ENCODE assay signal across 11 cellular contexts in the genomic region with DNA sequence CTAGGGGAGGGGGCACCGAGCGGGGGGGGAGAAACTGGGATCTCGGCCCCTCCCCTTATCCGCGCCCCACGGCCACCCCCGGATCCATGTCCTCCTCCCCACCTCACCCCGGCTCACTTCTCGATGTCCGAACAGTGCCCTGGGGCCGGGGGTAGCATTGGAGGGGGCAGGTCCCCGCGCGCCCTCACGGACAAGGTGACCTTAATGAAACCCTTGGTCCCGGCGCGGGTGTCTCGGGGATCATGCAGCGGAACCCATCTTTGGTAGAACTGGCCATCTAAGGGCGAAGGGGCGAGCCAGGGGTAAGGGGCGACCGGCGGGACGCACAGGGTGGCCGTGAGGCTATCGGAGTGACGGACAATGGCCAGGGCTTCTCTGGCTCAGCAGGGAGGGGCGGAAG. TPM values are rescaled to one million over a fixed set of nuclear protein-coding genes. Genes with fewer than 3 reads are reported as not detected.
DNase-seq lines count a peak whose midpoint lies in the region; ATAC-seq, FAIRE-seq and TF ChIP-seq lines count a peak whose summit lies in the region.
"Had no signal": no experiment of that assay in that cellular context is flagged by ENCODE, and none has a peak within 500 bp of the region (broad histone marks: within the 10 kb centered on the region; RNA-seq: fewer than 3 reads in every experiment).

No MANE protein-coding gene starts in this region.

- H2AFZ ChIP-seq in H1 (ENCODE audit: low read length), result no peak overlapping the region
- H2AFZ ChIP-seq in neural cell (ENCODE audit: low read depth, low read length), result no peak overlapping the region

- peak overlapping the region; percentile 81 for H3K4me2 ChIP-seq in A549
- H3K4me2 ChIP-seq in H1 (ENCODE audit: insufficient read depth in 1 of 2, low read depth in 2 of 2, low read length in 2 of 2), result peak overlapping the region; percentile 75 to 82
- no peak overlapping the region for H3K4me2 ChIP-seq in neural cell (ENCODE audit: low read length)

- H3K9ac ChIP-seq in H1 (replicated peaks in 1 of 4; ENCODE audit: extremely low read depth in 1 of 4, low read depth in 3 of 4, low read length in 3 of 4) (peak overlapping the region in 1 of 4 experiments; percentile 18; a peak in 2 of 7 replicates), neural cell (ENCODE audit: low read length) (peak overlapping the region; percentile 50)

- no peak overlapping the region for H2BK15ac ChIP-seq in H1 (ENCODE audit: low read length)

- H3K36me3 ChIP-seq in H1 (ENCODE audit: control insufficient read depth in 2 of 4, insufficient read depth in 4 of 4, low read length in 3 of 4) (no peaks in the 10 kb centered on the region), neural cell (ENCODE audit: insufficient read depth, low read length) (no peaks in the 10 kb centered on the region)
- H3K36me3 ChIP-seq: adrenal gland had no signal

- no peak overlapping the region for H2BK120ac ChIP-seq in H1 (replicated peaks; ENCODE audit: low read depth, low read length)

- TF ChIP-seq CTCF in A549 (IDR thresholded peaks at IDR 0.05) (no peak), HL-60 (IDR thresholded peaks at IDR 0.05; ENCODE audit: insufficient read depth, low read length) (no peak), H1 (IDR thresholded peaks at IDR 0.05; ENCODE audit: control extremely low read depth in 1 of 3, insufficient read depth in 1 of 3, low read depth in 1 of 3, low read length in 3 of 3) (no peak), neural cell (IDR thresholded peaks at IDR 0.05; ENCODE audit: poor library complexity, severe bottlenecking) (no peak)

- H3K9me3 ChIP-seq in A549 (no peaks in the 10 kb centered on the region), H1 (ENCODE audit: insufficient read depth in 2 of 2, low read depth in 1 of 2, low read length in 1 of 2) (no peaks in the 10 kb centered on the region), neural cell (ENCODE audit: low read length) (no peaks in the 10 kb centered on the region)
- H3K9me3 ChIP-seq: adrenal gland had no signal

- H2BK20ac ChIP-seq in H1 (ENCODE audit: low read length), result no peak overlapping the region

- H3K27ac ChIP-seq in A549 (peak overlapping the region; percentile 65 to 85; a peak in 5 of 6 replicates), HL-60 (replicated peaks) (no peak overlapping the region), H1 (ENCODE audit: low read depth, low read length) (no peak overlapping the region), neural cell (ENCODE audit: low read length) (no peak overlapping the region)
- H3K27ac ChIP-seq: adrenal gland had no signal

- DNase-seq in A549 (ENCODE audit: low read depth in 1 of 2, low spot score in 1 of 2), result no peak
- no peak for DNase-seq in HL-60 (ENCODE audit: low read depth in 1 of 2, low spot score in 1 of 2)
- peak in 1 of 2 experiments; percentile 63 for DNase-seq in H1 (ENCODE audit: low read depth in 1 of 2, low spot score in 2 of 2)
- DNase-seq in COLO829 (ENCODE audit: low spot score), result no peak
- DNase-seq in GM03348 (ENCODE audit: low spot score), result no peak
- DNase-seq in kidney tubule cell (ENCODE audit: low spot score), result no peak
- no peak for DNase-seq in SK-N-DZ (ENCODE audit: low spot score)
- DNase-seq: kidney glomerular epithelial cell, NCI-H2227 treated with DMSO at 0.1 percent for 48 hours had no signal

- no peak overlapping the region for H4K91ac ChIP-seq in H1 (replicated peaks; ENCODE audit: insufficient read length, low read length)

- H3K4me1 ChIP-seq in A549 (peaks cover 13% of the 10 kb centered on the region), H1 (replicated peaks in 1 of 4; ENCODE audit: control insufficient read depth in 3 of 4, insufficient read depth in 4 of 4, low read length in 3 of 4) (peaks cover 0 to 14% (median 7%) of the 10 kb centered on the region in 4 experiments; a peak in 4 of 7 replicates)

- no peaks in the 10 kb centered on the region for H3F3A ChIP-seq in neural cell (ENCODE audit: insufficient read depth, low read length, poor library complexity, severe bottlenecking)

- H3K23ac ChIP-seq in H1 (ENCODE audit: insufficient read length), result no peak overlapping the region

- 0 out of 2 replicates have a peak overlapping the region, but pooled peaks have one; percentile 17 for H2BK12ac ChIP-seq in H1 (ENCODE audit: low read depth, low read length)

- H4K20me1 ChIP-seq in H1 (replicated peaks in 1 of 2; ENCODE audit: control insufficient read depth in 1 of 2, insufficient read depth in 2 of 2, low read length in 2 of 2) (peaks cover 0 to 2% of the 10 kb centered on the region in 2 experiments), neural cell (ENCODE audit: insufficient read depth) (no peaks in the 10 kb centered on the region)

- H3K4me3 ChIP-seq in A549 (peak overlapping the region; percentile 44), HL-60 (replicated peaks; ENCODE audit: insufficient read depth, low read length) (0 out of 2 replicates have a peak overlapping the region, but pooled peaks have one; percentile 25), H1 (ENCODE audit: extremely low read depth in 1 of 4, insufficient read depth in 2 of 4, low read depth in 3 of 4, low read length in 4 of 4) (peak overlapping the region; percentile 28 to 66 (median 46)), neural cell (ENCODE audit: low read length) (peak overlapping the region; percentile 67)

- no peak for ATAC-seq in A549

- no peak overlapping the region for H4K8ac ChIP-seq in H1 (ENCODE audit: extremely low read depth, insufficient read depth, low read length)

- H3K23me2 ChIP-seq in H1 (ENCODE audit: low read depth, low read length), result peaks cover 11% of the 10 kb centered on the region; the same call in 1 of the 2 replicates

- no peak overlapping the region for H3K14ac ChIP-seq in H1 (ENCODE audit: insufficient read length)

- H3K4ac ChIP-seq in H1 (replicated peaks; ENCODE audit: insufficient read length, low read depth, low read length), result no peak overlapping the region

- H2BK5ac ChIP-seq in H1 (ENCODE audit: low read depth, low read length), result no peak overlapping the region

- H3K79me1 ChIP-seq in H1 (ENCODE audit: low read depth, low read length), result no peaks in the 10 kb centered on the region

- H3K27me3 ChIP-seq in HL-60 (ENCODE audit: insufficient read depth, poor library complexity, severe bottlenecking) (peaks cover 19% of the 10 kb centered on the region), H1 (replicated peaks in 1 of 4; ENCODE audit: control insufficient read depth in 3 of 4, extremely low read depth in 1 of 4, insufficient read depth in 3 of 4, low read length in 3 of 4) (peaks cover 6 to 46% (median 34%) of the 10 kb centered on the region in 4 experiments), neural cell (ENCODE audit: insufficient read depth, low read depth, low read length) (peaks cover 29% of the 10 kb centered on the region)
- H3K27me3 ChIP-seq: adrenal gland had no signal

- H2AK5ac ChIP-seq in H1 (ENCODE audit: low read depth, low read length), result no peak overlapping the region

- POLR2A ChIA-PET in A549 (lab: Yijun Ruan, JAX), result interaction anchor here (1.1 to 1.4 kb wide), 2 partner anchors 14 to 17 kb away, joined by 3 to 8 read pairs; partner anchors contain the start of gene SPAG4
- POLR2A ChIA-PET in H1 (lab: Charles Lee; ENCODE audit: partially characterized antibody), result interaction anchor here (0.6 to 2.1 kb wide), 5 partner anchors 14 to 147 kb away, joined by 3 to 13 read pairs (median 4); partner anchors contain the start of genes ERGIC3 and SPAG4

- H3K56ac ChIP-seq in H1 (replicated peaks; ENCODE audit: insufficient read length, low read depth, low read length), result no peak overlapping the region

- no peaks in the 10 kb centered on the region for H3K9me2 ChIP-seq in neural cell (ENCODE audit: insufficient read depth, low read length)

- WGBS in A549 (ENCODE audit: missing lambda C conversion rate), result 83% methylated on average over 24 of the region's 30 CpGs
- WGBS in H1 (ENCODE audit: extremely low coverage in 1 of 2, insufficient coverage in 1 of 2, insufficient read length in 1 of 2, insufficient replicate concordance in 2 of 2, low coverage in 1 of 2, low lambda C conversion rate in 2 of 2, missing lambda C conversion rate in 1 of 2), 2 experiments, result 67% methylated on average over 21 of the region's 30 CpGs; no CpG with 5 or more reads in 1 of the 2 experiments

- H3K79me2 ChIP-seq in H1 (ENCODE audit: control insufficient read depth in 1 of 2, insufficient read depth in 2 of 2, low read length in 2 of 2) (no peaks in the 10 kb centered on the region), neural cell (replicated peaks; ENCODE audit: insufficient read depth, low read length) (no peaks in the 10 kb centered on the region)

- no peak overlapping the region for H3K18ac ChIP-seq in H1 (ENCODE audit: extremely low read depth, low read length)

- no peak overlapping the region for H4K5ac ChIP-seq in H1 (ENCODE audit: insufficient read length, low read depth, low read length)

- TF ChIP-seq RAD21 in A549 (conservative IDR thresholded peaks at IDR 0.05 in 1 of 2, IDR thresholded peaks at IDR 0.05 in 1 of 2) (no peak), H1 (IDR thresholded peaks at IDR 0.05 in 1 of 2, conservative IDR thresholded peaks at IDR 0.05 in 1 of 2; ENCODE audit: low read depth in 2 of 2, low read length in 2 of 2) (no peak), neural cell (conservative IDR thresholded peaks at IDR 0.05) (no peak)

- TF ChIP-seq POLR2A in A549 (IDR thresholded peaks at IDR 0.05; ENCODE audit: low read length) (no peak), H1 (IDR thresholded peaks at IDR 0.05; ENCODE audit: control extremely low read depth in 1 of 2, low read depth in 2 of 2, low read length in 2 of 2) (no peak)

- no peak for FAIRE-seq in A549 (lab: Jason Lieb, UNC)
- FAIRE-seq in H1 (lab: Jason Lieb, UNC), result no peak

- CTCF ChIA-PET in A549 (lab: Yijun Ruan, JAX) (interaction anchor here (0.8 to 4.0 kb wide), 8 partner anchors 11 to 217 kb away, joined by 3 to 19 read pairs (median 4); partner anchors contain the start of genes CPNE1, RBM12 and SPAG4), H1 (lab: Charles Lee; ENCODE audit: partially characterized antibody) (interaction anchor here (1.4 to 8.3 kb wide), 6 partner anchors 8 to 98 kb away, joined by 3 to 121 read pairs (median 14); partner anchors contain the start of gene SPAG4)

- TF ChIP-seq EP300 in A549 (IDR thresholded peaks at IDR 0.05) (no peak), H1 (IDR thresholded peaks at IDR 0.05; ENCODE audit: borderline replicate concordance in 1 of 2, low read depth in 2 of 2, low read length in 2 of 2) (no peak), neural cell (conservative IDR thresholded peaks at IDR 0.05; ENCODE audit: poor library complexity, severe bottlenecking) (no peak)

RNA-seq across cellular contexts. Expression of gene SPAG4, which starts 13.6 kb away (rescaled TPM):
- polyA plus RNA-seq in A549 (2011; rRNA removed), result 5.0 and 7.9 TPM in 2 replicates
- polyA plus RNA-seq in A549 (2012; cell fraction: cytosol; rRNA removed), result 4.4 TPM in 2 replicates
- polyA plus RNA-seq in A549 (2012; cell fraction: nucleus; rRNA removed), result 13.1 and 16.5 TPM in 2 replicates
- 2.6 to 4.6 TPM (median 4.4 TPM) in 3 replicates for polyA plus RNA-seq in A549 (2017; fragmentation: RNase III; extraction: RNeasy Plus Mini Kit Qiagen cat#74134 plus additional on column Dnase treatment)
- polyA minus RNA-seq in A549 (2011; rRNA and poly(A)+ RNA removed), result 3.2 and 7.2 TPM in 2 replicates
- 1.5 and 2.4 TPM in 2 replicates for total RNA-seq in H1 (2021; fragmentation: NEBNext Ultra II Directional; extraction: Animal tissue kit (Norgen Biotek cat#: 25700))
- polyA plus RNA-seq in H1 (2011; rRNA removed), result 6.0 and 8.9 TPM in 2 replicates
- 5.8 TPM for polyA plus RNA-seq in H1 (2011; cell fraction: cytosol; rRNA removed)
- 16.4 TPM for polyA plus RNA-seq in H1 (2011; cell fraction: nucleus; rRNA removed)
- 2.2 to 6.2 TPM (median 4.0 TPM) in 4 replicates for polyA plus RNA-seq in H1 (2012, experiment 1 of 2)
- 5.5 TPM for polyA plus RNA-seq in H1 (2012, experiment 2 of 2)
- polyA plus RNA-seq in H1 (2013, experiment 1 of 2), result 5.0 TPM
- 3.8 TPM for polyA plus RNA-seq in H1 (2013, experiment 2 of 2)
- polyA minus RNA-seq in H1 (2011; rRNA and poly(A)+ RNA removed), result 1.6 and 2.1 TPM in 2 replicates
- polyA minus RNA-seq in H1 (2011; cell fraction: cytosol; rRNA and poly(A)+ RNA removed), result not detected
- polyA minus RNA-seq in H1 (2011; cell fraction: nucleus; rRNA and poly(A)+ RNA removed), result 6.1 TPM
- polyA plus RNA-seq in neural cell, result 1.2 and 4.0 TPM in 2 replicates
- polyA minus RNA-seq in neural cell, result 1.5 TPM in 1 of 2 replicates, not detected in the other
- polyA plus RNA-seq in SK-N-DZ (2014; cell fraction: cytosol; rRNA removed), result 2.9 and 7.8 TPM in 2 replicates
- polyA plus RNA-seq in SK-N-DZ (2014; cell fraction: nucleus; rRNA removed), result 46.8 and 53.6 TPM in 2 replicates

Comparison
In these comparisons a context has a peak if more than half of its experiments do, and no peak if none do; other contexts are left out.
1. H3K27ac ChIP-seq: peak in A549 (2 of 2); none in HL-60 (single experiment), H1 (single experiment) and neural cell (single experiment).
2. Peak in every context shown above with its lines, with median percentiles within 50 percentile points of each other: H3K4me3 ChIP-seq.